Comparison of ENCODE assay signal across 1 cellular context in the genomic region with DNA sequence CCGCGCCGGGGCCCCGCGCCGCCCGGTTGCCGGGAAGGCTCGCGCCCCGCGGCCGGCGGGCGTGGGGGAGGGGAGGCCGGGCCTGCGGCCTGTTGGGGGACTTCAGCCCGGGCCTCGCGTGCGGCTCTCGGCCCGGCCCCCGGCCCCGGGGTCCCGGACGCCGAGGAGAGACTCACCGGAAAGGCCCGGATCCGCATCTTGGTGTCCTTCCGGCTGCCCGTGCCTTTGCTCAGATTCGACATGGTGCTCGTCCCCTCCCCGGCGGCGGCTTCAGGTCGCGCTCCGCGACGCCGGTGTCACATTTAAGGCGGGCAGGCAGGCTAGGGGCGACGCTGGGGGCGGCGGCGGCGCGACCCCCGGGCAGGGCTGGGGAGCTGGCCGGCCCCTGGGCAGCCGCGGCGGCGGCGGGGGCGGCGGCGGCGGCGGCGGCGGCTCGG.
A peak's percentile ranks its signal among the peaks of the same experiment; 100 is the strongest.
TF ChIP-seq lines count a peak whose summit lies in the region.

No MANE protein-coding gene starts in this region.

TF ChIP-seq in HepG2, 621 proteins besides CTCF, POLR2A, EP300 and RAD21 (continued from another document and continues in another):
- TF ChIP-seq, protein P1, sequence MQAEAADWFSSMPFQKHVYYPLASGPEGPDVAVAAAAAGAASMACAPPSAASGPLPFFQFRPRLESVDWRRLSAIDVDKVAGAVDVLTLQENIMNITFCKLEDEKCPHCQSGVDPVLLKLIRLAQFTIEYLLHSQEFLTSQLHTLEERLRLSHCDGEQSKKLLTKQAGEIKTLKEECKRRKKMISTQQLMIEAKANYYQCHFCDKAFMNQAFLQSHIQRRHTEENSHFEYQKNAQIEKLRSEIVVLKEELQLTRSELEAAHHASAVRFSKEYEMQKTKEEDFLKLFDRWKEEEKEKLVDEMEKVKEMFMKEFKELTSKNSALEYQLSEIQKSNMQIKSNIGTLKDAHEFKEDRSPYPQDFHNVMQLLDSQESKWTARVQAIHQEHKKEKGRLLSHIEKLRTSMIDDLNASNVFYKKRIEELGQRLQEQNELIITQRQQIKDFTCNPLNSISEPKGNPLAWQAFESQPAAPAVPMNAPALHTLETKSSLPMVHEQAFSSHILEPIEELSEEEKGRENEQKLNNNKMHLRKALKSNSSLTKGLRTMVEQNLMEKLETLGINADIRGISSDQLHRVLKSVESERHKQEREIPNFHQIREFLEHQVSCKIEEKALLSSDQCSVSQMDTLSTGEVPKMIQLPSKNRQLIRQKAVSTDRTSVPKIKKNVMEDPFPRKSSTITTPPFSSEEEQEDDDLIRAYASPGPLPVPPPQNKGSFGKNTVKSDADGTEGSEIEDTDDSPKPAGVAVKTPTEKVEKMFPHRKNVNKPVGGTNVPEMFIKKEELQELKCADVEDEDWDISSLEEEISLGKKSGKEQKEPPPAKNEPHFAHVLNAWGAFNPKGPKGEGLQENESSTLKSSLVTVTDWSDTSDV (CRISPR knock-in tag; IDR thresholded peaks at IDR 0.05) = no peak
- TF ChIP-seq ZNF781 (CRISPR knock-in tag; IDR thresholded peaks at IDR 0.05; ENCODE audit: borderline replicate concordance, not compliant biosample characterization) (no peak), PCBP1 (IDR thresholded peaks at IDR 0.05; ENCODE audit: borderline replicate concordance, low read depth, low read length) (no peak), GABPA (IDR thresholded peaks at IDR 0.05; ENCODE audit: low read depth, low read length) (peak; percentile 78), GABPA (CRISPR knock-in tag; IDR thresholded peaks at IDR 0.05; ENCODE audit: low read depth) (peak; percentile 77), CBFB (CRISPR knock-in tag; IDR thresholded peaks at IDR 0.05) (no peak), TAF1 (CRISPR knock-in tag; IDR thresholded peaks at IDR 0.05) (0 out of 2 replicates have a peak, but pooled peaks have one; percentile 2), ZNF780A (CRISPR knock-in tag; IDR thresholded peaks at IDR 0.05) (0 out of 2 replicates have a peak, but pooled peaks have one; percentile 8), ZNF766 (CRISPR knock-in tag; IDR thresholded peaks at IDR 0.05; ENCODE audit: borderline replicate concordance) (no peak), ZC3H13 (CRISPR knock-in tag; IDR thresholded peaks at IDR 0.05) (peak; percentile 49; the same call in 1 of the 2 replicates), ZNF670 (CRISPR knock-in tag; IDR thresholded peaks at IDR 0.05; ENCODE audit: borderline replicate concordance) (peak; percentile 17; the same call in 1 of the 2 replicates), HIVEP1 (CRISPR knock-in tag; IDR thresholded peaks at IDR 0.05) (0 out of 2 replicates have a peak, but pooled peaks have one; percentile 3), ZNF878 (CRISPR knock-in tag; IDR thresholded peaks at IDR 0.05) (0 out of 2 replicates have a peak, but pooled peaks have one; percentile 1), SIN3B (IDR thresholded peaks at IDR 0.05; ENCODE audit: low read length) (no peak), ZNF782 (CRISPR knock-in tag; IDR thresholded peaks at IDR 0.05; ENCODE audit: borderline replicate concordance) (0 out of 2 replicates have a peak, but pooled peaks have one; percentile 12), YY1 (IDR thresholded peaks at IDR 0.05; ENCODE audit: insufficient read depth, insufficient replicate concordance, low read depth, low read length) (peak; percentile 40), SIN3A (IDR thresholded peaks at IDR 0.05; ENCODE audit: borderline replicate concordance, low read depth, low read length) (peak; percentile 41; the same call in 1 of the 2 replicates), PHF8 (CRISPR knock-in tag; IDR thresholded peaks at IDR 0.05) (peak; percentile 66), ASH2L (IDR thresholded peaks at IDR 0.05; ENCODE audit: insufficient read length, low read depth, low read length) (peak; percentile 10), ZFX (CRISPR knock-in tag; IDR thresholded peaks at IDR 0.05; ENCODE audit: low read depth) (peak; percentile 44), REL (CRISPR knock-in tag; conservative IDR thresholded peaks at IDR 0.05) (0 out of 2 replicates have a peak, but pooled peaks have one; percentile 16), NRL (CRISPR knock-in tag; IDR thresholded peaks at IDR 0.05; ENCODE audit: borderline replicate concordance) (no peak), KLF12 (CRISPR knock-in tag; IDR thresholded peaks at IDR 0.05; ENCODE audit: borderline replicate concordance) (no peak), RBFOX2 (IDR thresholded peaks at IDR 0.05; ENCODE audit: low read depth, low read length) (peak; percentile 71; the same call in 1 of the 2 replicates), ATM (IDR thresholded peaks at IDR 0.05; ENCODE audit: borderline replicate concordance) (no peak), RNF2 (conservative IDR thresholded peaks at IDR 0.05; ENCODE audit: low read depth) (no peak), ZSCAN21 (CRISPR knock-in tag; IDR thresholded peaks at IDR 0.05; ENCODE audit: borderline replicate concordance) (peak; percentile 49; the same call in 1 of the 2 replicates), ZNF138 (CRISPR knock-in tag; IDR thresholded peaks at IDR 0.05; ENCODE audit: low read depth) (0 out of 2 replicates have a peak, but pooled peaks have one; percentile 47), ZNF552 (CRISPR knock-in tag; IDR thresholded peaks at IDR 0.05; ENCODE audit: borderline replicate concordance) (no peak), TCF7 (IDR thresholded peaks at IDR 0.05; ENCODE audit: low read depth) (no peak), ZNF558 (CRISPR knock-in tag; IDR thresholded peaks at IDR 0.05; ENCODE audit: borderline replicate concordance) (0 out of 2 replicates have a peak, but pooled peaks have one; percentile 4), ZNF891 (CRISPR knock-in tag; IDR thresholded peaks at IDR 0.05) (0 out of 2 replicates have a peak, but pooled peaks have one; percentile 15)
- TF ChIP-seq, protein P2, sequence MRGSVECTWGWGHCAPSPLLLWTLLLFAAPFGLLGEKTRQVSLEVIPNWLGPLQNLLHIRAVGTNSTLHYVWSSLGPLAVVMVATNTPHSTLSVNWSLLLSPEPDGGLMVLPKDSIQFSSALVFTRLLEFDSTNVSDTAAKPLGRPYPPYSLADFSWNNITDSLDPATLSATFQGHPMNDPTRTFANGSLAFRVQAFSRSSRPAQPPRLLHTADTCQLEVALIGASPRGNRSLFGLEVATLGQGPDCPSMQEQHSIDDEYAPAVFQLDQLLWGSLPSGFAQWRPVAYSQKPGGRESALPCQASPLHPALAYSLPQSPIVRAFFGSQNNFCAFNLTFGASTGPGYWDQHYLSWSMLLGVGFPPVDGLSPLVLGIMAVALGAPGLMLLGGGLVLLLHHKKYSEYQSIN (CRISPR knock-in tag; IDR thresholded peaks at IDR 0.05; ENCODE audit: borderline replicate concordance) = 0 out of 2 replicates have a peak, but pooled peaks have one; percentile 85
- TF ChIP-seq, protein P3, sequence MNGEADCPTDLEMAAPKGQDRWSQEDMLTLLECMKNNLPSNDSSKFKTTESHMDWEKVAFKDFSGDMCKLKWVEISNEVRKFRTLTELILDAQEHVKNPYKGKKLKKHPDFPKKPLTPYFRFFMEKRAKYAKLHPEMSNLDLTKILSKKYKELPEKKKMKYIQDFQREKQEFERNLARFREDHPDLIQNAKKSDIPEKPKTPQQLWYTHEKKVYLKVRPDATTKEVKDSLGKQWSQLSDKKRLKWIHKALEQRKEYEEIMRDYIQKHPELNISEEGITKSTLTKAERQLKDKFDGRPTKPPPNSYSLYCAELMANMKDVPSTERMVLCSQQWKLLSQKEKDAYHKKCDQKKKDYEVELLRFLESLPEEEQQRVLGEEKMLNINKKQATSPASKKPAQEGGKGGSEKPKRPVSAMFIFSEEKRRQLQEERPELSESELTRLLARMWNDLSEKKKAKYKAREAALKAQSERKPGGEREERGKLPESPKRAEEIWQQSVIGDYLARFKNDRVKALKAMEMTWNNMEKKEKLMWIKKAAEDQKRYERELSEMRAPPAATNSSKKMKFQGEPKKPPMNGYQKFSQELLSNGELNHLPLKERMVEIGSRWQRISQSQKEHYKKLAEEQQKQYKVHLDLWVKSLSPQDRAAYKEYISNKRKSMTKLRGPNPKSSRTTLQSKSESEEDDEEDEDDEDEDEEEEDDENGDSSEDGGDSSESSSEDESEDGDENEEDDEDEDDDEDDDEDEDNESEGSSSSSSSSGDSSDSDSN (CRISPR knock-in tag; IDR thresholded peaks at IDR 0.05) = peak; percentile 95
- TF ChIP-seq, protein P4, sequence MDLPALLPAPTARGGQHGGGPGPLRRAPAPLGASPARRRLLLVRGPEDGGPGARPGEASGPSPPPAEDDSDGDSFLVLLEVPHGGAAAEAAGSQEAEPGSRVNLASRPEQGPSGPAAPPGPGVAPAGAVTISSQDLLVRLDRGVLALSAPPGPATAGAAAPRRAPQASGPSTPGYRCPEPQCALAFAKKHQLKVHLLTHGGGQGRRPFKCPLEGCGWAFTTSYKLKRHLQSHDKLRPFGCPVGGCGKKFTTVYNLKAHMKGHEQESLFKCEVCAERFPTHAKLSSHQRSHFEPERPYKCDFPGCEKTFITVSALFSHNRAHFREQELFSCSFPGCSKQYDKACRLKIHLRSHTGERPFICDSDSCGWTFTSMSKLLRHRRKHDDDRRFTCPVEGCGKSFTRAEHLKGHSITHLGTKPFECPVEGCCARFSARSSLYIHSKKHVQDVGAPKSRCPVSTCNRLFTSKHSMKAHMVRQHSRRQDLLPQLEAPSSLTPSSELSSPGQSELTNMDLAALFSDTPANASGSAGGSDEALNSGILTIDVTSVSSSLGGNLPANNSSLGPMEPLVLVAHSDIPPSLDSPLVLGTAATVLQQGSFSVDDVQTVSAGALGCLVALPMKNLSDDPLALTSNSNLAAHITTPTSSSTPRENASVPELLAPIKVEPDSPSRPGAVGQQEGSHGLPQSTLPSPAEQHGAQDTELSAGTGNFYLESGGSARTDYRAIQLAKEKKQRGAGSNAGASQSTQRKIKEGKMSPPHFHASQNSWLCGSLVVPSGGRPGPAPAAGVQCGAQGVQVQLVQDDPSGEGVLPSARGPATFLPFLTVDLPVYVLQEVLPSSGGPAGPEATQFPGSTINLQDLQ (CRISPR knock-in tag; IDR thresholded peaks at IDR 0.05) = 0 out of 2 replicates have a peak, but pooled peaks have one; percentile 59
- TF ChIP-seq, protein P5, sequence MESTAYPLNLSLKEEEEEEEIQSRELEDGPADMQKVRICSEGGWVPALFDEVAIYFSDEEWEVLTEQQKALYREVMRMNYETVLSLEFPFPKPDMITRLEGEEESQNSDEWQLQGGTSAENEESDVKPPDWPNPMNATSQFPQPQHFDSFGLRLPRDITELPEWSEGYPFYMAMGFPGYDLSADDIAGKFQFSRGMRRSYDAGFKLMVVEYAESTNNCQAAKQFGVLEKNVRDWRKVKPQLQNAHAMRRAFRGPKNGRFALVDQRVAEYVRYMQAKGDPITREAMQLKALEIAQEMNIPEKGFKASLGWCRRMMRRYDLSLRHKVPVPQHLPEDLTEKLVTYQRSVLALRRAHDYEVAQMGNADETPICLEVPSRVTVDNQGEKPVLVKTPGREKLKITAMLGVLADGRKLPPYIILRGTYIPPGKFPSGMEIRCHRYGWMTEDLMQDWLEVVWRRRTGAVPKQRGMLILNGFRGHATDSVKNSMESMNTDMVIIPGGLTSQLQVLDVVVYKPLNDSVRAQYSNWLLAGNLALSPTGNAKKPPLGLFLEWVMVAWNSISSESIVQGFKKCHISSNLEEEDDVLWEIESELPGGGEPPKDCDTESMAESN (CRISPR knock-in tag; conservative IDR thresholded peaks at IDR 0.05) = 0 out of 2 replicates have a peak, but pooled peaks have one; percentile 8
- TF ChIP-seq, protein P6, sequence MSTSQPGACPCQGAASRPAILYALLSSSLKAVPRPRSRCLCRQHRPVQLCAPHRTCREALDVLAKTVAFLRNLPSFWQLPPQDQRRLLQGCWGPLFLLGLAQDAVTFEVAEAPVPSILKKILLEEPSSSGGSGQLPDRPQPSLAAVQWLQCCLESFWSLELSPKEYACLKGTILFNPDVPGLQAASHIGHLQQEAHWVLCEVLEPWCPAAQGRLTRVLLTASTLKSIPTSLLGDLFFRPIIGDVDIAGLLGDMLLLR (CRISPR knock-in tag; IDR thresholded peaks at IDR 0.05) = no peak
- TF ChIP-seq, protein P7, sequence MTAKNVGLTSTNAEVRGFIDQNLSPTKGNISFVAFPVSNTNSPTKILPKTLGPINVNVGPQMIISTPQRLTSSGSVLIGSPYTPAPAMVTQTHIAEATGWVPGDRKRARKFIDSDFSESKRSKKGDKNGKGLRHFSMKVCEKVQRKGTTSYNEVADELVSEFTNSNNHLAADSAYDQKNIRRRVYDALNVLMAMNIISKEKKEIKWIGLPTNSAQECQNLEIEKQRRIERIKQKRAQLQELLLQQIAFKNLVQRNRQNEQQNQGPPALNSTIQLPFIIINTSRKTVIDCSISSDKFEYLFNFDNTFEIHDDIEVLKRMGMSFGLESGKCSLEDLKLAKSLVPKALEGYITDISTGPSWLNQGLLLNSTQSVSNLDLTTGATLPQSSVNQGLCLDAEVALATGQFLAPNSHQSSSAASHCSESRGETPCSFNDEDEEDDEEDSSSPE (CRISPR knock-in tag; IDR thresholded peaks at IDR 0.05) = no peak
- TF ChIP-seq, protein P8, sequence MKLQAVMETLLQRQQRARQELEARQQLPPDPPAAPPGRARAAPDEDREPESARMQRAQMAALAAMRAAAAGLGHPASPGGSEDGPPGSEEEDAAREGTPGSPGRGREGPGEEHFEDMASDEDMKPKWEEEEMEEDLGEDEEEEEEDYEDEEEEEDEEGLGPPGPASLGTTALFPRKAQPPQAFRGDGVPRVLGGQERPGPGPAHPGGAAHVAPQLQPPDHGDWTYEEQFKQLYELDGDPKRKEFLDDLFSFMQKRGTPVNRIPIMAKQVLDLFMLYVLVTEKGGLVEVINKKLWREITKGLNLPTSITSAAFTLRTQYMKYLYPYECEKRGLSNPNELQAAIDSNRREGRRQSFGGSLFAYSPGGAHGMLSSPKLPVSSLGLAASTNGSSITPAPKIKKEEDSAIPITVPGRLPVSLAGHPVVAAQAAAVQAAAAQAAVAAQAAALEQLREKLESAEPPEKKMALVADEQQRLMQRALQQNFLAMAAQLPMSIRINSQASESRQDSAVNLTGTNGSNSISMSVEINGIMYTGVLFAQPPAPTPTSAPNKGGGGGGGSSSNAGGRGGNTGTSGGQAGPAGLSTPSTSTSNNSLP (IDR thresholded peaks at IDR 0.05; ENCODE audit: low read depth, low read length) = no peak
- TF ChIP-seq, protein P9, sequence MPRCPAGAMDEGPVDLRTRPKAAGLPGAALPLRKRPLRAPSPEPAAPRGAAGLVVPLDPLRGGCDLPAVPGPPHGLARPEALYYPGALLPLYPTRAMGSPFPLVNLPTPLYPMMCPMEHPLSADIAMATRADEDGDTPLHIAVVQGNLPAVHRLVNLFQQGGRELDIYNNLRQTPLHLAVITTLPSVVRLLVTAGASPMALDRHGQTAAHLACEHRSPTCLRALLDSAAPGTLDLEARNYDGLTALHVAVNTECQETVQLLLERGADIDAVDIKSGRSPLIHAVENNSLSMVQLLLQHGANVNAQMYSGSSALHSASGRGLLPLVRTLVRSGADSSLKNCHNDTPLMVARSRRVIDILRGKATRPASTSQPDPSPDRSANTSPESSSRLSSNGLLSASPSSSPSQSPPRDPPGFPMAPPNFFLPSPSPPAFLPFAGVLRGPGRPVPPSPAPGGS (CRISPR knock-in tag; IDR thresholded peaks at IDR 0.05) = 0 out of 2 replicates have a peak, but pooled peaks have one; percentile 35
- TF ChIP-seq, protein P10, sequence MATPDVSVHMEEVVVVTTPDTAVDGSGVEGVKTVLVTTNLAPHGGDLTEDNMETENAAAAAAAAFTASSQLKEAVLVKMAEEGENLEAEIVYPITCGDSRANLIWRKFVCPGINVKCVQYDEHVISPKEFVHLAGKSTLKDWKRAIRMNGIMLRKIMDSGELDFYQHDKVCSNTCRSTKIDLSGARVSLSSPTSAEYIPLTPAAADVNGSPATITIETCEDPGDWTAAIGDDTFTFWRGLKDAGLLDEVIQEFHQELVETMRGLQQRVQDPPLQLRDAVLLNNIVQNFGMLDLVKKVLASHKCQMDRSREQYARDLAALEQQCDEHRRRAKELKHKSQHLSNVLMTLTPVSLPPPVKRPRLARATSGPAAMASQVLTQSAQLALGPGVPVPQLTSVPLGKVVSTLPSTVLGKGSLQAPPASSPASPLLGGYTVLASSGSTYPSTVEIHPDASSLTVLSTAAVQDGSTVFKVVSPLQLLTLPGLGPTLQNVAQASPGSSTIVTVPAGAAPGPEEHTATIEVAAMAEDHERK (CRISPR knock-in tag; IDR thresholded peaks at IDR 0.05; ENCODE audit: low read depth) = no peak
